ENCODE assay signal across 15 cellular contexts in the genomic region with DNA sequence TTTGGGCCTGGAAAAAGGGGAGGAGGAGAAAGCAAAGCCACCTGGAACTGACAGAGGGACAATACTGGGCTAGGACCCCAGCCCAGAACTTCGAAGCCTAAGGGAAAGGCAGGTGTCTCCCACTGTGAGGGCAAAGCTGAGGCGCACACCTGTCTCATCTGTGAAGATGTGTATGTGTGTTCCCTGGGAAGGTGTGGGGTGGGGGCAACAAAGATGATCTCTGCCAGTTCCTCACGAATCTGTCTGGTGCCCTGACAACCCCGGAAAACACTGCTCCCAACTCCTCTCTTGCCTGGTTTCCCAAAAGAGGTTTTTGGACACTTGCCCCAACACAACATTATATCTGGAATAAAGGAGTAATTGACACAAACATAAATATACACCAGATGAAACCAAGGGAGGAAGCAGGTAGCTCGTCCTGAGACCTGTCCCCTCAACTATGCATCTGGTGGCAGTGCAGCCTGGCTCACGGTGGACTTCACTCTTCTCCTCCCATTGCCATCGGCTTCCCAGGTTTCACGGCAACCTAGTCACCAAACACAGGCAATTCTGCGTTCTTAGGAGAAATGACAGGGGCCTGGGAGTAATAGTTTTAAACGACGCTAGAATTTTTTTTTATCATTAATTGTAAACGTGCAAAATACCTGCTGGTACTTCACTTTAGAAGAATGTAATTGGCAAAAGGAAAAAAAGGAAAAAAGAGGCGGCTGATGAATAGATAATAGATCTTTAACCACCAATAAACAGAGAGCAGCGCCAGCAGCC. TPM values are rescaled to one million over a fixed set of nuclear protein-coding genes. Genes with fewer than 3 reads are reported as not detected.
A peak's percentile ranks its signal among the peaks of the same experiment; 100 is the strongest.
DNase-seq lines count a peak whose midpoint lies in the region; ATAC-seq and TF ChIP-seq lines count a peak whose summit lies in the region.
"Had no signal": no experiment of that assay in that cellular context is flagged by ENCODE, and none has a peak within 500 bp of the region (broad histone marks: within the 10 kb centered on the region; RNA-seq: fewer than 3 reads in every experiment).

No MANE protein-coding gene starts in this region.

- no peaks in the 10 kb centered on the region for H3K9me3 Mint-ChIP-seq in activated naive CD4-positive, alpha-beta T cell treated with anti-CD3 and anti-CD28 coated beads, Interleukin-2, amount 50 U/mL, for 24 hours
- no peaks in the 10 kb centered on the region for H3K9me3 Mint-ChIP-seq in nephron
- no peaks in the 10 kb centered on the region for H3K9me3 Mint-ChIP-seq in stimulated activated memory B cell treated with anti-CD40 and anti-IgM and Interleukin-4, amounts not matched to agents 10 μg/mL and 1 μg/mL and 100 μg/mL, for 72 hours

- no peak for DNase-seq in activated naive CD4-positive, alpha-beta T cell treated with Interleukin-2 at 50 U/mL for 16 hours
- DNase-seq in coronary artery (ENCODE audit: low spot score) (peak; percentile 35), vagina (ENCODE audit: extremely low spot score in 2 of 2) (no peak), NCI-H2196 (lab: John Stamatoyannopoulos, UW; ENCODE audit: unreplicated experiment) (no peak)
- DNase-seq: activated gamma-delta T cell treated with Interleukin-2 at 50 U/mL for 16 hours; PC-3; stimulated activated CD4-positive, alpha-beta T cell treated with anti-CD3 and anti-CD28 coated beads, Interleukin-15, amount 100 ng/mL, for 24 hours had no signal

- H3K4me1 Mint-ChIP-seq in activated naive CD4-positive, alpha-beta T cell treated with anti-CD3 and anti-CD28 coated beads, Interleukin-2, amount 50 U/mL, for 24 hours: peaks cover 20% of the 10 kb centered on the region
- peaks cover 35% of the 10 kb centered on the region for H3K4me1 Mint-ChIP-seq in nephron
- H3K4me1 Mint-ChIP-seq in stimulated activated memory B cell treated with anti-CD40 and anti-IgM and Interleukin-4, amounts not matched to agents 10 μg/mL and 1 μg/mL and 100 μg/mL, for 72 hours: peaks cover 8% of the 10 kb centered on the region

- no peaks in the 10 kb centered on the region for H3K36me3 Mint-ChIP-seq in activated naive CD4-positive, alpha-beta T cell treated with anti-CD3 and anti-CD28 coated beads, Interleukin-2, amount 50 U/mL, for 24 hours
- H3K36me3 Mint-ChIP-seq in nephron (ENCODE audit: low read depth): peaks cover 12% of the 10 kb centered on the region
- no peaks in the 10 kb centered on the region for H3K36me3 Mint-ChIP-seq in stimulated activated memory B cell treated with anti-CD40 and anti-IgM and Interleukin-4, amounts not matched to agents 10 μg/mL and 1 μg/mL and 100 μg/mL, for 72 hours

- intact Hi-C loops in vagina (cut with DNase I): no loop called here

- ATAC-seq in GM18873 (IDR thresholded peaks at IDR 0.05; ENCODE audit: low FRiP score, unreplicated experiment): no peak
- ATAC-seq in stimulated activated memory B cell treated with anti-CD40 and anti-IgM and Interleukin-4, amounts not matched to agents 10 μg/mL and 1 μg/mL and 100 μg/mL, for 72 hours: no peak
- ATAC-seq: PC-3 had no signal

- no peak overlapping the region for H3K4me3 Mint-ChIP-seq in activated naive CD4-positive, alpha-beta T cell treated with anti-CD3 and anti-CD28 coated beads, Interleukin-2, amount 50 U/mL, for 24 hours
- H3K4me3 Mint-ChIP-seq in nephron: peak overlapping the region; percentile 86 to 99 (median 94)
- no peak overlapping the region for H3K4me3 Mint-ChIP-seq in stimulated activated memory B cell treated with anti-CD40 and anti-IgM and Interleukin-4, amounts not matched to agents 10 μg/mL and 1 μg/mL and 100 μg/mL, for 72 hours

- H3K36me3 ChIP-seq in vagina: no peaks in the 10 kb centered on the region

- H3K27ac ChIP-seq in coronary artery (no peak overlapping the region), vagina (peak overlapping the region; percentile 60)

- H3K27ac Mint-ChIP-seq in activated naive CD4-positive, alpha-beta T cell treated with anti-CD3 and anti-CD28 coated beads, Interleukin-2, amount 50 U/mL, for 24 hours: peak overlapping the region; percentile 79
- H3K27ac Mint-ChIP-seq in nephron: peak overlapping the region; percentile 99
- no peak overlapping the region for H3K27ac Mint-ChIP-seq in stimulated activated memory B cell treated with anti-CD40 and anti-IgM and Interleukin-4, amounts not matched to agents 10 μg/mL and 1 μg/mL and 100 μg/mL, for 72 hours

- TF ChIP-seq CTCF in coronary artery (IDR thresholded peaks at IDR 0.05): no peak
- no peak for TF ChIP-seq CTCF in nephron (IDR thresholded peaks at IDR 0.05; ENCODE audit: unreplicated experiment in 3 of 3)
- TF ChIP-seq CTCF in vagina (IDR thresholded peaks at IDR 0.05): no peak

- H3K9me3 ChIP-seq in vagina: no peaks in the 10 kb centered on the region
- H3K9me3 ChIP-seq: testis had no signal

- peaks cover 22% of the 10 kb centered on the region for H3K27me3 ChIP-seq in vagina

- H3K4me3 ChIP-seq in coronary artery: no peak overlapping the region
- peak overlapping the region in 1 of 2 donors; percentile 54 for H3K4me3 ChIP-seq in vagina

- no peak for TF ChIP-seq POLR2A in vagina (IDR thresholded peaks at IDR 0.05)

- H3K4me1 ChIP-seq in vagina: peaks cover 58% of the 10 kb centered on the region

- peaks cover 45% of the 10 kb centered on the region for H3K27me3 Mint-ChIP-seq in activated naive CD4-positive, alpha-beta T cell treated with anti-CD3 and anti-CD28 coated beads, Interleukin-2, amount 50 U/mL, for 24 hours
- peaks cover 98% of the 10 kb centered on the region for H3K27me3 Mint-ChIP-seq in nephron (ENCODE audit: low read depth)
- H3K27me3 Mint-ChIP-seq in stimulated activated memory B cell treated with anti-CD40 and anti-IgM and Interleukin-4, amounts not matched to agents 10 μg/mL and 1 μg/mL and 100 μg/mL, for 72 hours: peaks cover 85% of the 10 kb centered on the region

RNA-seq across cellular contexts. Expression of a gene that starts 1.7 kb away (rescaled TPM):
- 0.74 TPM for total RNA-seq in vagina
- total RNA-seq: bronchial epithelial cell, glomerular endothelial cell, LHCN-M2, PC-3 had no signal

Comparison
In these comparisons a context has a peak if more than half of its experiments do, and no peak if none do; other contexts are left out.
1. H3K4me3 Mint-ChIP-seq: peak in nephron (3 of 3); none in activated naive CD4-positive, alpha-beta T cell treated with anti-CD3 and anti-CD28 coated beads, Interleukin-2, amount 50 U/mL, for 24 hours (single experiment) and stimulated activated memory B cell treated with anti-CD40 and anti-IgM and Interleukin-4, amounts not matched to agents 10 μg/mL and 1 μg/mL and 100 μg/mL, for 72 hours (single experiment).